In genomic region chr9:120830865-120831264, GRCh38 we compare ENCODE assay signal across 2 cellular contexts.
TF ChIP-seq lines count a peak whose summit lies in the region.

No MANE protein-coding gene starts in this region.

TF ChIP-seq in HepG2, 621 proteins besides CTCF, POLR2A, EP300 and RAD21:
- TF ChIP-seq ZNF121 (CRISPR knock-in tag; IDR thresholded peaks at IDR 0.05) (peak; percentile 64), ZNF260 (CRISPR knock-in tag; IDR thresholded peaks at IDR 0.05; ENCODE audit: borderline replicate concordance, low read depth) (no peak)

TF ChIP-seq in WTC11, 78 proteins besides CTCF, POLR2A, EP300 and RAD21:
- TF ChIP-seq ZNF121 (CRISPR knock-in tag; IDR thresholded peaks at IDR 0.05) (peak; percentile 89), ZNF317 (CRISPR knock-in tag; IDR thresholded peaks at IDR 0.05; ENCODE audit: borderline replicate concordance, low read depth) (no peak)
